14 cellular contexts compared by ENCODE assay signal in the genomic region with DNA sequence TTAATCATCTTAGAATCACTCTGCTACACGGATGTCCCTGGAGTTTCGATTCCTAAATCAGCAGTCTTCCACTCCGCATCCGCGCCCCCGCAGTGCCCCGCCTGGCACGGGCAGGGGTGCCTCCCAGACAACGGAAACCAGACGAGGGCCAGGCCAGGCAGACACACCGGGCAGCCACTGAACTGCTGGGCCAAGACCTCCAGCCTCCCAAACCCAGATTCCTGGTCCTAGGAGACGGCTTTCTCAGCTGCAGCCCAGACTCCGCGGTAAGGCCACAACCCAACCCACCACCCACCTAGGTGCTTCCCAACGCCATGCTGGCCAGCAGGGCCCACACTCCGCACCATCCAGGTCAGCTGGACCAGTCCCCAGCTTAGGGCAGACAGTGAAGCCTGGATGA. TPM values are rescaled to one million over a fixed set of nuclear protein-coding genes. Genes with fewer than 3 reads are reported as not detected.
DNase-seq lines count a peak whose midpoint lies in the region; ATAC-seq and TF ChIP-seq lines count a peak whose summit lies in the region.
"Had no signal": no experiment of that assay in that cellular context is flagged by ENCODE, and none has a peak within 500 bp of the region (broad histone marks: within the 10 kb centered on the region; RNA-seq: fewer than 3 reads in every experiment).

No MANE protein-coding gene starts in this region.

- TF ChIP-seq CTCF in heart left ventricle (IDR thresholded peaks at IDR 0.05) (no peak), endodermal cell (conservative IDR thresholded peaks at IDR 0.05) (no peak), chondrocyte (IDR thresholded peaks at IDR 0.05) (no peak)

- no peaks in the 10 kb centered on the region for H3K27me3 Mint-ChIP-seq in endodermal cell (ENCODE audit: insufficient read depth)
- H3K27me3 Mint-ChIP-seq in activated naive CD4-positive, alpha-beta T cell treated with anti-CD3 and anti-CD28 coated beads, Interleukin-2, amount 10 ng/mL, durations not matched to agents 7 days and 5 days = no peaks in the 10 kb centered on the region
- no peaks in the 10 kb centered on the region for H3K27me3 Mint-ChIP-seq in chondrocyte (ENCODE audit: low read depth)
- H3K27me3 Mint-ChIP-seq: B cell; CD4-positive, alpha-beta memory T cell had no signal

- intact Hi-C loops in cardiac septum (cut with DNase I) = no loop called here
- intact Hi-C loops in heart left ventricle (cut with DNase I) = loop anchor here in 1 of 10 donors (5.0 kb wide), 1 partner anchor 82 kb away; no protein-coding TSS in a partner anchor

- ATAC-seq in heart left ventricle = no peak
- ATAC-seq: HCT116 had no signal

- H3K4me1 ChIP-seq in heart left ventricle = peaks cover 0 to 40% (median 20%) of the 10 kb centered on the region in 12 donors
- peaks cover 11% of the 10 kb centered on the region for H3K4me1 ChIP-seq in endodermal cell (ENCODE audit: control insufficient read depth, insufficient read depth, low read length)

- WGBS in heart left ventricle, 4 donors = 94 to 96% (median 95%) methylated on average over 15 to 16 of the region's 16 CpGs
- 89 to 91% methylated on average over 9 to 16 of the region's 16 CpGs for WGBS in endodermal cell (ENCODE audit: insufficient coverage in 1 of 2, insufficient read length in 1 of 2), 2 experiments

- H3K27me3 ChIP-seq in heart left ventricle (no peaks in the 10 kb centered on the region), endodermal cell (ENCODE audit: control insufficient read depth, insufficient read depth, low read length, poor library complexity, severe bottlenecking) (no peaks in the 10 kb centered on the region)

- CTCF ChIA-PET in activated naive CD4-positive, alpha-beta T cell treated with anti-CD3 and anti-CD28 coated beads, Interleukin-2, amount 10 ng/mL, durations not matched to agents 7 days and 5 days (lab: Charles Lee) = no interaction called here

- H3K27ac Mint-ChIP-seq in endodermal cell (no peak overlapping the region), chondrocyte (ENCODE audit: unreplicated experiment) (no peak overlapping the region)
- H3K27ac Mint-ChIP-seq in activated naive CD4-positive, alpha-beta T cell treated with anti-CD3 and anti-CD28 coated beads, Interleukin-2, amount 10 ng/mL, durations not matched to agents 7 days and 5 days = no peak overlapping the region
- H3K27ac Mint-ChIP-seq: B cell had no signal

- no peak overlapping the region for H3K4me3 Mint-ChIP-seq in endodermal cell
- H3K4me3 Mint-ChIP-seq in activated naive CD4-positive, alpha-beta T cell treated with anti-CD3 and anti-CD28 coated beads, Interleukin-2, amount 10 ng/mL, durations not matched to agents 7 days and 5 days = no peak overlapping the region
- H3K4me3 Mint-ChIP-seq in chondrocyte (ENCODE audit: unreplicated experiment) = no peak overlapping the region
- H3K4me3 Mint-ChIP-seq: B cell; CD4-positive, alpha-beta memory T cell had no signal

- DNase-seq in cardiac septum (ENCODE audit: low spot score) (peak; percentile 58), heart left ventricle (no peak), endodermal cell (peak; percentile 35), NCI-H2196 treated with DMSO at 0.1 percent for 48 hours (lab: John Stamatoyannopoulos, UW; ENCODE audit: unreplicated experiment) (no peak), chondrocyte (ENCODE audit: low spot score) (no peak)
- DNase-seq in stimulated activated CD8-positive, alpha-beta memory T cell treated with anti-CD3 and anti-CD28 coated beads, Interleukin-4, amount 100 ng/mL, for 48 hours = peak; percentile 10
- DNase-seq in activated naive CD4-positive, alpha-beta T cell treated with anti-CD3 and anti-CD28 coated beads, Interleukin-2, amount 10 ng/mL, durations not matched to agents 7 days and 5 days = no peak
- DNase-seq: CD4-positive, alpha-beta memory T cell; DMS79; EL had no signal

- H3K9ac ChIP-seq in endodermal cell (ENCODE audit: extremely low read depth, low read length, poor library complexity, severe bottlenecking) = no peak overlapping the region

- H3K27ac ChIP-seq in heart left ventricle (no peak overlapping the region), endodermal cell (ENCODE audit: low read depth, low read length) (no peak overlapping the region)
- H3K27ac ChIP-seq: C4-2B, HL-60 had no signal

- peaks cover 23% of the 10 kb centered on the region for H3K4me1 Mint-ChIP-seq in endodermal cell
- H3K4me1 Mint-ChIP-seq in activated naive CD4-positive, alpha-beta T cell treated with anti-CD3 and anti-CD28 coated beads, Interleukin-2, amount 10 ng/mL, durations not matched to agents 7 days and 5 days = no peaks in the 10 kb centered on the region
- H3K4me1 Mint-ChIP-seq in chondrocyte (ENCODE audit: low read depth) = peaks cover under 1% of the 10 kb centered on the region

- H3K9me3 ChIP-seq in heart left ventricle (peaks cover 0 to 10% (median 0%) of the 10 kb centered on the region in 12 donors), endodermal cell (ENCODE audit: control insufficient read depth, low read length) (peaks cover 5% of the 10 kb centered on the region)

- H3K36me3 Mint-ChIP-seq in endodermal cell (ENCODE audit: low read depth) = peaks cover 47% of the 10 kb centered on the region
- H3K36me3 Mint-ChIP-seq in activated naive CD4-positive, alpha-beta T cell treated with anti-CD3 and anti-CD28 coated beads, Interleukin-2, amount 10 ng/mL, durations not matched to agents 7 days and 5 days = peaks cover 31% of the 10 kb centered on the region
- H3K36me3 Mint-ChIP-seq in chondrocyte (ENCODE audit: low read depth) = peaks cover 14% of the 10 kb centered on the region

- H3K4me3 ChIP-seq in heart left ventricle (no peak overlapping the region), endodermal cell (ENCODE audit: low read length) (no peak overlapping the region)

- H3K9me3 Mint-ChIP-seq in endodermal cell (peaks cover 5% of the 10 kb centered on the region), chondrocyte (ENCODE audit: low read depth) (peaks cover 6% of the 10 kb centered on the region)
- H3K9me3 Mint-ChIP-seq in activated naive CD4-positive, alpha-beta T cell treated with anti-CD3 and anti-CD28 coated beads, Interleukin-2, amount 10 ng/mL, durations not matched to agents 7 days and 5 days = peaks cover 6% of the 10 kb centered on the region

- peaks cover 0 to 28% (median 7%) of the 10 kb centered on the region in 9 donors for H3K36me3 ChIP-seq in heart left ventricle
- H3K36me3 ChIP-seq in endodermal cell (ENCODE audit: control insufficient read depth, insufficient read depth, low read length) = peaks cover 37% of the 10 kb centered on the region

- TF ChIP-seq POLR2A in heart left ventricle (IDR thresholded peaks at IDR 0.05) = no peak

RNA-seq across cellular contexts. Expression of a gene that starts 33.2 kb away (rescaled TPM):
- 13.5 TPM for total RNA-seq in cardiac septum
- total RNA-seq in heart left ventricle = 10 to 100 TPM; 11.1 to 29.7 (median 19.3) TPM
- polyA plus RNA-seq in heart left ventricle = 10 to 100 TPM; 21.8 to 25.3 TPM
- 10 to 100 TPM; 59.1 to 61.4 TPM for total RNA-seq in endodermal cell
- polyA plus RNA-seq in endodermal cell (2013, experiment 1 of 2) = 33.1 TPM
- polyA plus RNA-seq in endodermal cell (2013, experiment 2 of 2) = 29.4 TPM
- total RNA-seq in chondrocyte = 22.7 to 31.0 TPM (median 23.8 TPM) in 3 replicates

RNA-seq across cellular contexts. Expression of a gene that starts 42.5 kb away (rescaled TPM):
- 15.6 TPM for total RNA-seq in cardiac septum
- 10 to 100 TPM; 14.2 to 22.3 (median 20.3) TPM for total RNA-seq in heart left ventricle
- polyA plus RNA-seq in heart left ventricle = 10 to 100 TPM; 18.8 to 31.5 TPM
- 10 to 100 TPM; 38.9 TPM for total RNA-seq in endodermal cell
- polyA plus RNA-seq in endodermal cell (2013, experiment 1 of 2) = 33.3 TPM
- 31.5 TPM for polyA plus RNA-seq in endodermal cell (2013, experiment 2 of 2)
- 17.7 to 19.8 TPM (median 17.8 TPM) in 3 replicates for total RNA-seq in chondrocyte

RNA-seq across cellular contexts. Expression of a gene that starts 42.5 kb away (rescaled TPM):
- total RNA-seq in cardiac septum = 9.6 TPM
- total RNA-seq in heart left ventricle = 10 to 100 TPM in 8 of 9 donors, 1 to 10 TPM in 1; 9.8 to 18.4 (median 12.1) TPM
- 10 to 100 TPM; 18.9 to 23.7 TPM for polyA plus RNA-seq in heart left ventricle
- 10 to 100 TPM; 56.0 to 84.7 TPM for total RNA-seq in endodermal cell
- polyA plus RNA-seq in endodermal cell (2013, experiment 1 of 2) = 64.0 TPM
- 61.0 TPM for polyA plus RNA-seq in endodermal cell (2013, experiment 2 of 2)
- total RNA-seq in chondrocyte = 9.5 to 15.2 TPM (median 10.0 TPM) in 3 replicates

Comparison
In these comparisons a context has a peak if more than half of its experiments do, and no peak if none do; other contexts are left out.
1. DNase-seq: peak in cardiac septum (single experiment), endodermal cell (single experiment) and stimulated activated CD8-positive, alpha-beta memory T cell treated with anti-CD3 and anti-CD28 coated beads, Interleukin-4, amount 100 ng/mL, for 48 hours (single experiment); none in heart left ventricle (0 of 5), activated naive CD4-positive, alpha-beta T cell treated with anti-CD3 and anti-CD28 coated beads, Interleukin-2, amount 10 ng/mL, durations not matched to agents 7 days and 5 days (single experiment), NCI-H2196 treated with DMSO at 0.1 percent for 48 hours (single experiment) and chondrocyte (single experiment).